In the genomic region with DNA sequence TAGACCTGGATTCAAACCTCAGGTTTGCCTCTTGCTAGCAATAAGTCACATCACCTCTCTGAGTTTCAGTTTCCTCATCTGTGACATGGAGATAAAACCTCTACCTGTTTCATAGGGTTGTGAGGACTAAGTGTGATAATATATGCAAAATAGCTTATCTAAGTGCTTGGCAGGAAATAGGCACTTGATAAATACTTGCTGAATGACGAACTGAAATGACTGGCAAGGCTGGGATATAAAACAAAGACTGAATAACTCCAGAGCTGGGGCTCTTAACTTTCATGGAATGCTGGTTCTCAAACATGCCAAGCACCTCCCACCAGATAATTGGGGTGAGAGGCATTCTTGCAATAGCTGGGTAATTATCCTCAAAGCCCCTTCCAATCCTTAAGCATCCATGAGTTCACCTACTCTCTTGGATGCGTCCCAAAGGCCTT, we compare ENCODE assay signal across 10 cellular contexts.
DNase-seq lines count a peak whose midpoint lies in the region; TF ChIP-seq lines count a peak whose summit lies in the region.
"Had no signal": no experiment of that assay in that cellular context is flagged by ENCODE, and none has a peak within 500 bp of the region (broad histone marks: within the 10 kb centered on the region; RNA-seq: fewer than 3 reads in every experiment).

No MANE protein-coding gene starts in this region.

- no peak overlapping the region for H2BK5ac ChIP-seq in mesendoderm (ENCODE audit: low read length)

- no peak overlapping the region for H2BK15ac ChIP-seq in mesendoderm (replicated peaks; ENCODE audit: low read depth)

- H4K8ac ChIP-seq in mesendoderm (ENCODE audit: low read depth, low read length): no peak overlapping the region

- WGBS in mesendoderm (ENCODE audit: extremely low coverage, insufficient coverage, low lambda C conversion rate): no CpG with 5 or more reads among the region's 2 CpGs

- no peaks in the 10 kb centered on the region for H3K79me2 ChIP-seq in mesendoderm (ENCODE audit: control insufficient read depth, insufficient read depth, low read length)

- TF ChIP-seq CTCF in AG09309 (IDR thresholded peaks at IDR 0.05; ENCODE audit: control insufficient read depth, insufficient read depth, low read depth, low read length, missing control alignments) (no peak), breast epithelium (IDR thresholded peaks at IDR 0.05) (no peak)

- H3K23ac ChIP-seq in mesendoderm (ENCODE audit: low read length): no peak overlapping the region

- H3K36me3 ChIP-seq in breast epithelium (no peaks in the 10 kb centered on the region), mesendoderm (ENCODE audit: control insufficient read depth, insufficient read depth, low read length) (no peaks in the 10 kb centered on the region)

- H3K27me3 ChIP-seq in breast epithelium: no peaks in the 10 kb centered on the region
- no peaks in the 10 kb centered on the region for H3K27me3 ChIP-seq in mesendoderm (ENCODE audit: insufficient read depth, low read length, poor library complexity)

- H3K79me1 ChIP-seq in mesendoderm (ENCODE audit: low read length): no peaks in the 10 kb centered on the region

- DNase-seq in AG09309 (ENCODE audit: low read depth): peak; percentile 73
- DNase-seq in HT-29 (ENCODE audit: low spot score): peak; percentile 43
- DNase-seq in breast epithelium (ENCODE audit: low spot score in 2 of 2): no peak
- peak; percentile 97 for DNase-seq in mesendoderm
- DNase-seq in NCI-H345 (lab: John Stamatoyannopoulos, UW): no peak
- DNase-seq in GM19240 (ENCODE audit: insufficient read length, low spot score): no peak
- DNase-seq in NCI-H446 treated with DMSO at 0.1 percent for 48 hours (lab: John Stamatoyannopoulos, UW): no peak
- no peak for DNase-seq in activated CD4-positive, alpha-beta T cell treated with anti-CD3 and anti-CD28 coated beads for 48 hours
- DNase-seq: activated CD8-positive, alpha-beta memory T cell treated with anti-CD3 and anti-CD28 coated beads, Interleukin-2, amount 10 ng/mL, durations not matched to agents 7 days and 5 days; naive thymus-derived CD4-positive, alpha-beta T cell had no signal

- H3K27ac ChIP-seq in breast epithelium (peak overlapping the region; percentile 76 to 85), mesendoderm (ENCODE audit: low read depth, low read length) (peak overlapping the region; percentile 4)

- H2AK5ac ChIP-seq in mesendoderm (ENCODE audit: low read length): no peak overlapping the region

- no peak overlapping the region for H2BK120ac ChIP-seq in mesendoderm (ENCODE audit: low read depth, low read length)

- H4K5ac ChIP-seq in mesendoderm (ENCODE audit: low read length): no peak overlapping the region

- TF ChIP-seq POLR2A in breast epithelium (IDR thresholded peaks at IDR 0.05): no peak

- H3K56ac ChIP-seq in mesendoderm (ENCODE audit: low read length): no peak overlapping the region

- no peak overlapping the region for H3K9ac ChIP-seq in mesendoderm (ENCODE audit: low read length)

- H3K4me2 ChIP-seq in mesendoderm (ENCODE audit: low read length): no peak overlapping the region

- intact Hi-C loops in breast epithelium (cut with DNase I; ENCODE audit: low total_unique reads): no loop called here

- H3K4me1 ChIP-seq in breast epithelium: no peaks in the 10 kb centered on the region
- peaks cover 6% of the 10 kb centered on the region for H3K4me1 ChIP-seq in mesendoderm (ENCODE audit: control insufficient read depth, low read depth, low read length)

- no peaks in the 10 kb centered on the region for H3K9me3 ChIP-seq in breast epithelium

- H3K4ac ChIP-seq in mesendoderm (ENCODE audit: low read depth, low read length): no peak overlapping the region

- H3K18ac ChIP-seq in mesendoderm (ENCODE audit: low read length): peak overlapping the region; percentile 11

- H3K4me3 ChIP-seq in AG09309 (ENCODE audit: control insufficient read depth, low read depth, low read length): no peak overlapping the region
- H3K4me3 ChIP-seq in breast epithelium: no peak overlapping the region
- H3K4me3 ChIP-seq in mesendoderm (ENCODE audit: low read length): no peak overlapping the region

Comparison
In these comparisons a context has a peak if more than half of its experiments do, and no peak if none do; other contexts are left out.
1. DNase-seq: peak in AG09309 (single experiment), HT-29 (single experiment) and mesendoderm (single experiment); none in breast epithelium (0 of 2), NCI-H345 (single experiment), GM19240 (single experiment), NCI-H446 treated with DMSO at 0.1 percent for 48 hours (single experiment) and activated CD4-positive, alpha-beta T cell treated with anti-CD3 and anti-CD28 coated beads for 48 hours (single experiment).